ENCODE assay signal across 8 cellular contexts in genomic region chr17:76140661-76141211, GRCh38. TPM values are rescaled to one million over a fixed set of nuclear protein-coding genes. Genes with fewer than 3 reads are reported as not detected.
DNase-seq lines count a peak whose midpoint lies in the region; ATAC-seq and TF ChIP-seq lines count a peak whose summit lies in the region.

No MANE protein-coding gene starts in this region.

- H3K9ac ChIP-seq in mesenchymal stem cell (ENCODE audit: low read length), result no peak overlapping the region

- no peaks in the 10 kb centered on the region for H3K36me3 Mint-ChIP-seq in activated naive CD8-positive, alpha-beta T cell treated with anti-CD3 and anti-CD28 coated beads, Interleukin-2, amount 50 U/mL, for 24 hours (ENCODE audit: low read depth)

- no peak overlapping the region for H3K4ac ChIP-seq in mesenchymal stem cell (ENCODE audit: low read depth in 1 of 2, low read length in 2 of 2)

- no peak overlapping the region for H3K23ac ChIP-seq in mesenchymal stem cell (ENCODE audit: low read length in 2 of 2)

- H2BK15ac ChIP-seq in mesenchymal stem cell (ENCODE audit: low read depth, poor library complexity, severe bottlenecking), result no peak overlapping the region

- no peak overlapping the region for H4K8ac ChIP-seq in mesenchymal stem cell (ENCODE audit: low read length)

- H3K79me1 ChIP-seq in mesenchymal stem cell (replicated peaks; ENCODE audit: low read length, poor library complexity, severe bottlenecking), result no peaks in the 10 kb centered on the region

- peaks cover 2% of the 10 kb centered on the region for H3K27me3 Mint-ChIP-seq in activated naive CD8-positive, alpha-beta T cell treated with anti-CD3 and anti-CD28 coated beads, Interleukin-2, amount 50 U/mL, for 24 hours

- H3K4me2 ChIP-seq in mesenchymal stem cell (ENCODE audit: low read length, poor library complexity, severe bottlenecking), result peak overlapping the region; percentile 95

- H3K27ac ChIP-seq in cardiac muscle cell (no peak overlapping the region), mesenchymal stem cell (ENCODE audit: low read length, poor library complexity, severe bottlenecking) (no peak overlapping the region), upper lobe of left lung (no peak overlapping the region)

- H2AFZ ChIP-seq in mesenchymal stem cell (ENCODE audit: low read depth, low read length), result no peak overlapping the region

- H3K36me3 ChIP-seq in cardiac muscle cell (no peaks in the 10 kb centered on the region), mesenchymal stem cell (ENCODE audit: control insufficient read depth in 1 of 2, insufficient read depth in 2 of 2, low read depth in 1 of 2, low read length in 2 of 2) (peaks cover 0 to 10% of the 10 kb centered on the region in 2 experiments), upper lobe of left lung (no peaks in the 10 kb centered on the region)

- DNase-seq in cardiac muscle cell (ENCODE audit: low read depth in 1 of 2, low spot score in 1 of 2), result no peak
- no peak for DNase-seq in left ventricle myocardium superior
- DNase-seq in activated naive CD8-positive, alpha-beta T cell treated with anti-CD3 and anti-CD28 coated beads, Interleukin-2, amount 50 U/mL, for 24 hours, result no peak
- no peak for DNase-seq in mesenchymal stem cell
- no peak for DNase-seq in upper lobe of left lung
- DNase-seq in NCI-H226, result no peak

- H2BK120ac ChIP-seq in mesenchymal stem cell (ENCODE audit: low read depth, low read length), result no peak overlapping the region

- H4K91ac ChIP-seq in mesenchymal stem cell (ENCODE audit: low read length), result no peak overlapping the region

- H3K9me3 Mint-ChIP-seq in activated naive CD8-positive, alpha-beta T cell treated with anti-CD3 and anti-CD28 coated beads, Interleukin-2, amount 50 U/mL, for 24 hours, result no peaks in the 10 kb centered on the region

- H3K4me1 ChIP-seq in cardiac muscle cell (ENCODE audit: low read depth) (peaks cover 21% of the 10 kb centered on the region), mesenchymal stem cell (ENCODE audit: control insufficient read depth, insufficient read depth, low read depth, low read length) (peaks cover 74% of the 10 kb centered on the region), upper lobe of left lung (peaks cover 41 to 72% (median 56%) of the 10 kb centered on the region in 4 donors)

- ATAC-seq in left ventricle myocardium superior (no peak), upper lobe of left lung (ENCODE audit: low FRiP score in 2 of 2) (no peak), HG02642 (IDR thresholded peaks at IDR 0.05; ENCODE audit: poor library complexity, unreplicated experiment) (no peak), GM21529 (IDR thresholded peaks at IDR 0.05; ENCODE audit: unreplicated experiment) (no peak)
- no peak for ATAC-seq in activated naive CD8-positive, alpha-beta T cell treated with anti-CD3 and anti-CD28 coated beads, Interleukin-2, amount 50 U/mL, for 24 hours

- no peaks in the 10 kb centered on the region for H3K9me3 ChIP-seq in cardiac muscle cell (ENCODE audit: low read depth)
- no peaks in the 10 kb centered on the region for H3K9me3 ChIP-seq in mesenchymal stem cell (ENCODE audit: control insufficient read depth, low read length)
- no peaks in the 10 kb centered on the region for H3K9me3 ChIP-seq in upper lobe of left lung

- H3K27ac Mint-ChIP-seq in activated naive CD8-positive, alpha-beta T cell treated with anti-CD3 and anti-CD28 coated beads, Interleukin-2, amount 50 U/mL, for 24 hours, result peak overlapping the region; percentile 14

- WGBS in mesenchymal stem cell, result 0% methylated on average over 13 of the region's 24 CpGs
- 3 to 11% methylated on average over 12 to 19 of the region's 24 CpGs for WGBS in upper lobe of left lung, 2 donors

- H3K4me1 Mint-ChIP-seq in activated naive CD8-positive, alpha-beta T cell treated with anti-CD3 and anti-CD28 coated beads, Interleukin-2, amount 50 U/mL, for 24 hours, result peaks cover 54% of the 10 kb centered on the region

- H3K27me3 ChIP-seq in cardiac muscle cell (peaks cover 80% of the 10 kb centered on the region), mesenchymal stem cell (ENCODE audit: control insufficient read depth in 1 of 2, insufficient read depth in 1 of 2, low read length in 2 of 2) (peaks cover 3 to 88% of the 10 kb centered on the region in 2 experiments), upper lobe of left lung (peaks cover 3 to 19% (median 12%) of the 10 kb centered on the region in 4 donors)

- no peak for TF ChIP-seq EP300 in upper lobe of left lung (IDR thresholded peaks at IDR 0.05)

- peak overlapping the region; percentile 35 for H3K4me3 ChIP-seq in cardiac muscle cell
- H3K4me3 ChIP-seq in mesenchymal stem cell (ENCODE audit: insufficient read depth in 1 of 2, low read depth in 1 of 2, low read length in 2 of 2), result peak overlapping the region in 1 of 2 experiments; percentile 77
- peak overlapping the region in 3 of 4 donors; percentile 50 to 56 (median 53) for H3K4me3 ChIP-seq in upper lobe of left lung

- no peak overlapping the region for H2BK12ac ChIP-seq in mesenchymal stem cell (ENCODE audit: low read length in 2 of 2)

- H2AK5ac ChIP-seq in mesenchymal stem cell (ENCODE audit: low read length, severe bottlenecking), result no peak overlapping the region

- no peak overlapping the region for H3K18ac ChIP-seq in mesenchymal stem cell (ENCODE audit: low read depth in 1 of 2, low read length in 2 of 2)

- TF ChIP-seq CTCF in cardiac muscle cell (IDR thresholded peaks at IDR 0.05; ENCODE audit: low read depth, low read length) (no peak), upper lobe of left lung (IDR thresholded peaks at IDR 0.05) (no peak)

- H2BK5ac ChIP-seq in mesenchymal stem cell (ENCODE audit: low read depth, low read length, poor library complexity, severe bottlenecking), result no peak overlapping the region

- TF ChIP-seq POLR2A in upper lobe of left lung (IDR thresholded peaks at IDR 0.05), result no peak

- peak overlapping the region; percentile 68 for H3K4me3 Mint-ChIP-seq in activated naive CD8-positive, alpha-beta T cell treated with anti-CD3 and anti-CD28 coated beads, Interleukin-2, amount 50 U/mL, for 24 hours

- intact Hi-C loops in left ventricle myocardium superior (cut with micrococcal nuclease), result no loop called here

- H3K14ac ChIP-seq in mesenchymal stem cell (ENCODE audit: low read length in 2 of 2), result no peak overlapping the region

RNA-seq across cellular contexts. Expression of gene FOXJ1, which starts 0.3 kb away (rescaled TPM):
- 0.07 and 0.12 TPM in 2 replicates for total RNA-seq in cardiac muscle cell
- polyA plus RNA-seq in cardiac muscle cell, result 0.18 TPM in 1 of 2 replicates, not detected in the other
- not detected for total RNA-seq in left ventricle myocardium superior
- not detected for polyA plus RNA-seq in mesenchymal stem cell (2013, experiment 1 of 2)
- polyA plus RNA-seq in mesenchymal stem cell (2013, experiment 2 of 2), result not detected
- 10 to 100 TPM in 5 of 6 donors, 1 to 10 TPM in 1; 3.3 to 86.6 (median 32.2) TPM for total RNA-seq in upper lobe of left lung

RNA-seq across cellular contexts. Expression of gene EXOC7, which starts 37.1 kb away (rescaled TPM):
- total RNA-seq in cardiac muscle cell (121 and 166 TPM in 2 replicates), left ventricle myocardium superior (82.2 TPM), upper lobe of left lung (100 to 1,000 TPM in 3 of 6 donors, 10 to 100 TPM in 3; 69.4 to 233 (median 103) TPM)
- polyA plus RNA-seq in cardiac muscle cell, result 134 and 167 TPM in 2 replicates
- polyA plus RNA-seq in mesenchymal stem cell (2013, experiment 1 of 2), result 87.1 TPM
- 86.9 TPM for polyA plus RNA-seq in mesenchymal stem cell (2013, experiment 2 of 2)
